ENCODE assay signal across 27 cellular contexts in genomic region chr17:32940706-32941390, GRCh38. TPM values are rescaled to one million over a fixed set of nuclear protein-coding genes. Genes with fewer than 3 reads are reported as not detected.
"Had no signal": no experiment of that assay in that cellular context is flagged by ENCODE, and none has a peak within 500 bp of the region (broad histone marks: within the 10 kb centered on the region; RNA-seq: fewer than 3 reads in every experiment).

No MANE protein-coding gene starts in this region.

- H3K4me3 ChIP-seq: lung, tibial artery, uterus had no signal

- H3K27me3 ChIP-seq: foreskin keratinocyte, tibial artery, uterus had no signal

- DNase-seq: activated CD4-positive, alpha-beta T cell treated with anti-CD3 and anti-CD28 coated beads, Interleukin-2, amount 10 ng/mL, durations not matched to agents 24 days and 14 days; activated CD8-positive, alpha-beta T cell treated with anti-CD3 and anti-CD28 coated beads for 36 hours; activated naive CD4-positive, alpha-beta T cell treated with Interleukin-2 at 50 U/mL for 16 hours; activated naive CD8-positive, alpha-beta T cell treated with anti-CD3 and anti-CD28 coated beads, Interleukin-2, amount 10 ng/mL, durations not matched to agents 7 days and 5 days; activated T-cell treated with anti-CD3 and anti-CD28 coated beads, Interleukin-2, amount 50 U/mL, for 1 hour; amygdala; effector memory CD8-positive, alpha-beta T cell; foreskin keratinocyte; hippocampal formation; midbrain; nephron progenitor cell; retina; stimulated activated CD4-positive, alpha-beta T cell treated with anti-CD3 and anti-CD28 coated beads, Interleukin-12 subunit alpha, Interleukin-12 subunit beta, amount 100 ng/mL, for 4 hours; stimulated activated CD4-positive, alpha-beta T cell treated with anti-CD3 and anti-CD28 coated beads, Interleukin-1b, Interleukin-23, amount 100 ng/mL, for 48 hours; stimulated activated CD8-positive, alpha-beta memory T cell treated with anti-CD3 and anti-CD28 coated beads, Interleukin-4, amount 100 ng/mL, for 48 hours; stimulated activated naive CD4-positive, alpha-beta T cell treated with Interleukin-2 at 50 U/mL for 16 hours; substantia nigra; tibial artery; uterus had no signal

- H3K9me3 Mint-ChIP-seq: activated CD4-positive, alpha-beta T cell treated with anti-CD3 and anti-CD28 coated beads, Interleukin-2, amount 10 ng/mL, durations not matched to agents 24 days and 14 days; activated T-helper 17 cell treated with anti-CD3 and anti-CD28 coated beads, Interleukin-2, amount 50 U/mL, for 72 hours; effector memory CD8-positive, alpha-beta T cell; nephron progenitor cell had no signal

- H3K4me3 Mint-ChIP-seq: activated CD4-positive, alpha-beta T cell treated with anti-CD3 and anti-CD28 coated beads, Interleukin-2, amount 10 ng/mL, durations not matched to agents 24 days and 14 days; activated CD8-positive, alpha-beta T cell treated with anti-CD3 and anti-CD28 coated beads for 36 hours; activated naive CD8-positive, alpha-beta T cell treated with anti-CD3 and anti-CD28 coated beads, Interleukin-2, amount 10 ng/mL, durations not matched to agents 7 days and 5 days; activated T-helper 17 cell treated with anti-CD3 and anti-CD28 coated beads, Interleukin-2, amount 50 U/mL, for 72 hours; effector memory CD8-positive, alpha-beta T cell; nephron progenitor cell had no signal

- H3K27ac ChIP-seq: foreskin keratinocyte, tibial artery, uterus had no signal

- ATAC-seq: activated CD8-positive, alpha-beta T cell treated with anti-CD3 and anti-CD28 coated beads for 36 hours; activated T-helper 17 cell treated with anti-CD3 and anti-CD28 coated beads, Interleukin-2, amount 50 U/mL, for 72 hours; effector memory CD8-positive, alpha-beta T cell; foreskin keratinocyte had no signal

- H3K36me3 ChIP-seq: uterus had no signal

- H3K27ac Mint-ChIP-seq: activated CD4-positive, alpha-beta T cell treated with anti-CD3 and anti-CD28 coated beads, Interleukin-2, amount 10 ng/mL, durations not matched to agents 24 days and 14 days; activated CD8-positive, alpha-beta T cell treated with anti-CD3 and anti-CD28 coated beads for 36 hours; activated naive CD8-positive, alpha-beta T cell treated with anti-CD3 and anti-CD28 coated beads, Interleukin-2, amount 10 ng/mL, durations not matched to agents 7 days and 5 days; activated T-helper 17 cell treated with anti-CD3 and anti-CD28 coated beads, Interleukin-2, amount 50 U/mL, for 72 hours; effector memory CD8-positive, alpha-beta T cell; nephron progenitor cell had no signal

- H3K9me3 ChIP-seq: tibial artery, uterus had no signal

- H3K36me3 Mint-ChIP-seq: activated naive CD8-positive, alpha-beta T cell treated with anti-CD3 and anti-CD28 coated beads, Interleukin-2, amount 10 ng/mL, durations not matched to agents 7 days and 5 days had no signal

- H3K4me1 Mint-ChIP-seq: activated naive CD8-positive, alpha-beta T cell treated with anti-CD3 and anti-CD28 coated beads, Interleukin-2, amount 10 ng/mL, durations not matched to agents 7 days and 5 days; activated T-helper 17 cell treated with anti-CD3 and anti-CD28 coated beads, Interleukin-2, amount 50 U/mL, for 72 hours had no signal

- H3K4me1 ChIP-seq: uterus had no signal

RNA-seq across cellular contexts. Expression of gene TMEM98, which starts 12.9 kb away (rescaled TPM):
- total RNA-seq: activated CD8-positive, alpha-beta T cell treated with anti-CD3 and anti-CD28 coated beads for 36 hours; activated naive CD8-positive, alpha-beta T cell treated with anti-CD3 and anti-CD28 coated beads, Interleukin-2, amount 10 ng/mL, durations not matched to agents 7 days and 5 days had no signal

RNA-seq across cellular contexts. Expression of gene SPACA3, which starts 50.8 kb away (rescaled TPM):
- total RNA-seq: activated CD4-positive, alpha-beta T cell treated with anti-CD3 and anti-CD28 coated beads, Interleukin-2, amount 10 ng/mL, durations not matched to agents 24 days and 14 days; activated CD8-positive, alpha-beta T cell treated with anti-CD3 and anti-CD28 coated beads for 36 hours; activated naive CD8-positive, alpha-beta T cell treated with anti-CD3 and anti-CD28 coated beads, Interleukin-2, amount 10 ng/mL, durations not matched to agents 7 days and 5 days; cardiac septum; dermis microvascular lymphatic vessel endothelial cell; epithelial cell of proximal tubule; fibroblast of lung; foreskin keratinocyte; omental fat pad; posterior vena cava; uterus had no signal
- polyA plus RNA-seq: fibroblast of lung, foreskin keratinocyte had no signal
